ENCODE assay signal across 8 cellular contexts in the genomic region with DNA sequence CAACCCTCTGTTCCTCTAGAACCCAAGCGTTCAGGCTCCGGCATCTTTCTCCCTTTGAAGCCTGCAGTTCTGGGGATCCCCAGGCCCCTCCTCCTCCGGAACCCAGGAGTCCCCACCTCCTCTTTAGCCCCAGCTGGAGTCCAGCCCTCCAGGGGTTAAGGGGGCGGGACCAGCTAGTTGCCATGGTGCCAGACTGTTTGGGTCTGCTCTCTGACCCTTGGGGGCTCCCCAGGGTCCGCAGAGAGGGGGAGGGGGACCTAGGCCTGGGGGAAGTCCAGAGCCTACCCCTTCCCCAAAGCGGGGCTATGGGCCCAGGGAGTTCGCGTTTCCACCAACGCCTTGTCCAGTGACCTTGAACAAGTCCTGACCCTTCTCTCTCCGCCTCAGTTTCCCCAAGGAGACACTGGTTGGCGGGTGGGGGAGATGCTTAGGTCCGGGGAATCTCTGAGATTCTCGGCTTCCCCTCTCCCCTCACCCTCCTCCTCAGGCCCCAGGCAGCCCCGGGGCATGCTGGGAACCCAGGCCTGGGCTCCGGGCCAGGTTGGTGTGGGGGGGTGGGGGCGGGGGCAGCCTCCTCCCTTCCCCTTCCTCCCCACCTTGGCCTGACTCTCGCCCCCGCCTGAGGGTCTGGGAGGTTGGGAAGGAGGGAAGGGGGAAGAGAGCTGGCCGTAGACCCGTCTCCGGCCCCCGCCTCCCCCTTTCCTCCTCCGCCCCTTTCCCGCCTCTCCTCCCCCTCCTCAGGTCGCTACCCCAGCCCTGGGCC.
DNase-seq lines count a peak whose midpoint lies in the region; ATAC-seq lines count a peak whose summit lies in the region.

No MANE protein-coding gene starts in this region.

- H3K27ac ChIP-seq in cingulate gyrus (ENCODE audit: low read depth, low read length) = peak overlapping the region; percentile 96

- DNase-seq in DMS153 (lab: John Stamatoyannopoulos, UW) (peak; percentile 35), NCI-H1436 (lab: John Stamatoyannopoulos, UW) (peak; percentile 70), kidney tubule cell (ENCODE audit: low spot score) (peak; percentile 73), epidermal melanocyte (ENCODE audit: insufficient read length, low spot score) (no peak)
- peak; percentile 44 for DNase-seq in activated CD4-positive, alpha-beta T cell treated with anti-CD3 and anti-CD28 coated beads for 1 hour
- peak; percentile 40 to 49 for DNase-seq in stimulated activated CD4-positive, alpha-beta T cell treated with anti-CD3 and anti-CD28 coated beads, Interleukin-15, amount 100 ng/mL, for 1 hour (ENCODE audit: low read depth in 1 of 2, low spot score in 1 of 2)

- no peak for ATAC-seq in GM19328 (IDR thresholded peaks at IDR 0.05; ENCODE audit: unreplicated experiment)
